ENCODE assay signal across 8 cellular contexts in the genomic region with DNA sequence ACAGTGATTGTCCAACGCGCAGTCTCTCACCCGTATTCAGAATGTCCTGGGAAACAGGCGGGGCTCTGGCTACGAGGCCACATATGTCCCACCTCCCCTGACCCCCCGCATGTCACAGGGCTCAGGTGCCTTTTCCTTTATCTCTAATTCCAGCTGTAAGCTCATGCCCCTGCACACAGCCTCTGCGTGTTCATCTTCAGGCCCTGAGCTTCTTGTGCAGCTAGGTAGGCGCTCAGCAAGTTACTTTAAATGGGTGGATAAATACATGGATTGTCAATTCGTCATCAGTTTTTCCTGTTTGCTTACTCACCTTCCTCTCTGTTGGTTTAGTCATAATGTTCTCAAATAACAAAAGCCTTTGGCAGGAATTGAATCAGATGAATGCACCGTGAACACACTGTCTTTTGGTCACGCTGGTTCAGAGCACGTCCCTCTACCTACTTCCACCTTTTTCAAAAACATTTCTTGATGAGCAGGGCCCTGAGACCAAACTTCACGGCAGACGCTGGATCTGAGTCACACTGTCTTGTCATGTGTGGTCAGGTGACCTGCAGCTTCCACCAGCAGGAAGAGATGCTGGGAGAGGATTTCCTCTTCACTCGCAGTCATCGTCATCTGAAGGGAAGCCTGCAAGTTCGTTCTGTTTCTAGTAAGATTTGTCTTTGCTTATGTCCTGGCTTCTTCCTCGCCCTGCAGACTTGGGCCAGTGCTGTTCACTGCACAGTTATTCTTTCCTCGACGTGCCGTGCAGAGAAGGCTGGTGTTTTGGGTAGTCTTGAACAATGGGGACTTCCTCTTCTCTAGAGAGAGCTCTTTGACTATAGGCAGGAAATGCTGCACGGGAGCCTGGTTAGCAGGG.
DNase-seq lines count a peak whose midpoint lies in the region; ATAC-seq and TF ChIP-seq lines count a peak whose summit lies in the region.

No MANE protein-coding gene starts in this region.

- peaks cover 14% of the 10 kb centered on the region for H3K36me3 Mint-ChIP-seq in activated naive CD4-positive, alpha-beta T cell treated with anti-CD3 and anti-CD28 coated beads, Interleukin-2, amount 50 U/mL, for 24 hours

- DNase-seq in Caki2 (ENCODE audit: low read depth) (peak; percentile 78), HuH-7 (ENCODE audit: low spot score) (peak; percentile 15), left ventricle myocardium superior (no peak), spleen (peak; percentile 90), putamen (ENCODE audit: low spot score) (no peak)

- peak overlapping the region; percentile 86 for H3K4me3 Mint-ChIP-seq in activated naive CD4-positive, alpha-beta T cell treated with anti-CD3 and anti-CD28 coated beads, Interleukin-2, amount 50 U/mL, for 24 hours

- WGBS in spleen, 5 donors: 32 to 36% (median 34%) methylated on average over 22 of the region's 22 CpGs

- intact Hi-C loops in left ventricle myocardium superior (cut with micrococcal nuclease): no loop called here
- intact Hi-C loops in spleen (cut with DNase I; ENCODE audit: low total_unique reads): no loop called here

- peaks cover 0 to 32% (median 25%) of the 10 kb centered on the region in 6 donors for H3K4me1 ChIP-seq in spleen

- TF ChIP-seq POLR2A in spleen (IDR thresholded peaks at IDR 0.05): no peak

- H3K4me3 ChIP-seq in spleen: peak overlapping the region; percentile 2 to 62 (median 27)

- H3K27me3 ChIP-seq in spleen (replicated peaks in 1 of 7): no peaks in the 10 kb centered on the region

- peak overlapping the region; percentile 58 to 89 (median 84) for H3K27ac ChIP-seq in spleen

- peak overlapping the region; percentile 98 for H3K27ac Mint-ChIP-seq in activated naive CD4-positive, alpha-beta T cell treated with anti-CD3 and anti-CD28 coated beads, Interleukin-2, amount 50 U/mL, for 24 hours

- peaks cover 0 to 34% (median 20%) of the 10 kb centered on the region in 8 donors for H3K9me3 ChIP-seq in spleen

- no peaks in the 10 kb centered on the region for H3K27me3 Mint-ChIP-seq in activated naive CD4-positive, alpha-beta T cell treated with anti-CD3 and anti-CD28 coated beads, Interleukin-2, amount 50 U/mL, for 24 hours

- peaks cover 41% of the 10 kb centered on the region for H3K4me1 Mint-ChIP-seq in activated naive CD4-positive, alpha-beta T cell treated with anti-CD3 and anti-CD28 coated beads, Interleukin-2, amount 50 U/mL, for 24 hours

- ATAC-seq in GM21515 (IDR thresholded peaks at IDR 0.05; ENCODE audit: unreplicated experiment) (peak; percentile 85), SK-N-SH treated with all-trans-retinoic acid at 6 μM for 48 hours (peak; percentile 75), left ventricle myocardium superior (peak; percentile 56)

- H3K36me3 ChIP-seq in spleen: peaks cover 0 to 1% (median 0%) of the 10 kb centered on the region in 6 donors

- in situ Hi-C loops in Caki2 (cut with HindIII; ENCODE audit: low pct_unique_long_range_greater_than_20kb, low sequenced_read_pairs): no loop called here

- TF ChIP-seq CTCF in spleen (IDR thresholded peaks at IDR 0.05 in 8 of 11, conservative IDR thresholded peaks at IDR 0.05 in 3 of 11): no peak

- no peaks in the 10 kb centered on the region for H3K9me3 Mint-ChIP-seq in activated naive CD4-positive, alpha-beta T cell treated with anti-CD3 and anti-CD28 coated beads, Interleukin-2, amount 50 U/mL, for 24 hours

TF ChIP-seq in SK-N-SH treated with all-trans-retinoic acid at 6 μM for 48 hours, 23 proteins besides CTCF, POLR2A, EP300 and RAD21:
- TF ChIP-seq PPARA (CRISPR knock-in tag; IDR thresholded peaks at IDR 0.05; ENCODE audit: borderline replicate concordance) (no peak), ZNF565 (CRISPR knock-in tag; conservative IDR thresholded peaks at IDR 0.05; ENCODE audit: low read depth) (no peak), GLIS3 (CRISPR knock-in tag; IDR thresholded peaks at IDR 0.05) (no peak), ISL1 (CRISPR knock-in tag; IDR thresholded peaks at IDR 0.05) (no peak), BACH2 (CRISPR knock-in tag; IDR thresholded peaks at IDR 0.05; ENCODE audit: borderline replicate concordance) (no peak), ZFP30 (CRISPR knock-in tag; IDR thresholded peaks at IDR 0.05) (no peak), ZFP3 (CRISPR knock-in tag; IDR thresholded peaks at IDR 0.05) (no peak), ZNF70 (CRISPR knock-in tag; IDR thresholded peaks at IDR 0.05) (no peak)
- TF ChIP-seq, protein P1, sequence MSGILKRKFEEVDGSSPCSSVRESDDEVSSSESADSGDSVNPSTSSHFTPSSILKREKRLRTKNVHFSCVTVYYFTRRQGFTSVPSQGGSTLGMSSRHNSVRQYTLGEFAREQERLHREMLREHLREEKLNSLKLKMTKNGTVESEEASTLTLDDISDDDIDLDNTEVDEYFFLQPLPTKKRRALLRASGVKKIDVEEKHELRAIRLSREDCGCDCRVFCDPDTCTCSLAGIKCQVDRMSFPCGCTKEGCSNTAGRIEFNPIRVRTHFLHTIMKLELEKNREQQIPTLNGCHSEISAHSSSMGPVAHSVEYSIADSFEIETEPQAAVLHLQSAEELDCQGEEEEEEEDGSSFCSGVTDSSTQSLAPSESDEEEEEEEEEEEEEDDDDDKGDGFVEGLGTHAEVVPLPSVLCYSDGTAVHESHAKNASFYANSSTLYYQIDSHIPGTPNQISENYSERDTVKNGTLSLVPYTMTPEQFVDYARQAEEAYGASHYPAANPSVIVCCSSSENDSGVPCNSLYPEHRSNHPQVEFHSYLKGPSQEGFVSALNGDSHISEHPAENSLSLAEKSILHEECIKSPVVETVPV (CRISPR knock-in tag; IDR thresholded peaks at IDR 0.05): no peak

Comparison
In these comparisons a context has a peak if more than half of its experiments do, and no peak if none do; other contexts are left out.
1. DNase-seq: peak in Caki2 (single experiment), HuH-7 (single experiment) and spleen (single experiment); none in left ventricle myocardium superior (single experiment) and putamen (single experiment).
2. Peak in every context shown above with its lines, with median percentiles within 50 percentile points of each other: ATAC-seq.